Comparison of ENCODE assay signal across 2 cellular contexts in genomic region chr1:34753163-34753562, GRCh38.
TF ChIP-seq lines count a peak whose summit lies in the region.

No MANE protein-coding gene starts in this region.

TF ChIP-seq in GM23338, 12 proteins besides CTCF, POLR2A, EP300 and RAD21:
- TF ChIP-seq EZH2phosphoT487 (IDR thresholded peaks at IDR 0.05; ENCODE audit: unreplicated experiment) (no peak), ZNF114 (CRISPR knock-in tag; IDR thresholded peaks at IDR 0.05) (no peak), NANOG (IDR thresholded peaks at IDR 0.05; ENCODE audit: borderline replicate concordance) (no peak), ZNF331 (CRISPR knock-in tag; IDR thresholded peaks at IDR 0.05; ENCODE audit: low read depth) (no peak), STAT1 (IDR thresholded peaks at IDR 0.05; ENCODE audit: unreplicated experiment) (no peak), ETS1 (IDR thresholded peaks at IDR 0.05) (no peak), JUNB (IDR thresholded peaks at IDR 0.05; ENCODE audit: unreplicated experiment) (no peak), REST (IDR thresholded peaks at IDR 0.05; ENCODE audit: unreplicated experiment) (no peak), EZH2 (IDR thresholded peaks at IDR 0.05; ENCODE audit: low read depth, unreplicated experiment) (no peak), CREB1 (CRISPR knock-in tag; IDR thresholded peaks at IDR 0.05; ENCODE audit: low read depth) (no peak), ZNF462 (CRISPR knock-in tag; IDR thresholded peaks at IDR 0.05) (no peak), POLR2AphosphoS5 (IDR thresholded peaks at IDR 0.05; ENCODE audit: low read depth) (no peak)

TF ChIP-seq in HEK293, 187 proteins besides CTCF, POLR2A, EP300 and RAD21:
- no peak for TF ChIP-seq KLF16 (tag by site-specific recombination; IDR thresholded peaks at IDR 0.05)
- TF ChIP-seq SETDB1 (IDR thresholded peaks at IDR 0.05; ENCODE audit: insufficient read length, low read length) = peak; percentile 52
TF ChIP-seq in HEK293: peak in this region for 1.
